ENCODE assay signal across 25 cellular contexts in the genomic region with DNA sequence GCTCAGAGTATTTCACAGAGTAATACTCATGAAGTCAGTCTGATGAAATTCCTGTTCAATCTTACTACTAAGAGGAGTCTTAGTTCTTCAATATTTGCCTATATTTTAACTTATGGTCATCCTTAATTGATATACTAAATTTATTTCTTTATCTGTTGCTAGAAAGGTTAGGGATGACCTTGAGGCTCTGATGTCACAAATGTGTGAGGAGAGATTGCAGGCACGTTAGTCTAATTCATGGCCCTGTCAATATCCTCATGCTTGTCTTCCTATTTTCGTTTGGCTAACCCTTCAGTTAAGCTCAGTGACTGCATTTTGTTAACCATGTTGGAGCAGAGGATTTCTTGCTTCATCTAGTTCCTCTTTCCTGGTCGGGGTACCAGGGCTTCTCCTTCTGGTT.
"Had no signal": no experiment of that assay in that cellular context is flagged by ENCODE, and none has a peak within 500 bp of the region (broad histone marks: within the 10 kb centered on the region; RNA-seq: fewer than 3 reads in every experiment).

No MANE protein-coding gene starts in this region.

- H3K9ac ChIP-seq: KMS-11 had no signal

- H3K4me3 ChIP-seq: K562, SJSA1, SK-N-MC had no signal

- H3K4me1 ChIP-seq: SJSA1 had no signal

- ATAC-seq: K562, T-helper 17 cell had no signal

- H3K36me3 ChIP-seq: SJSA1 had no signal

- H3K4me2 ChIP-seq: KMS-11 had no signal

- DNase-seq: Kasumi-1; MM.1S; NCI-H1092 treated with DMSO at 0.1 percent for 48 hours; NCI-H1436; NCI-H187; NCI-H2029; NCI-H2081 treated with DMSO at 0.1 percent for 48 hours; NCI-H2171; NCI-H226; NCI-H446; NCI-H510A; NCI-H524 treated with DMSO at 0.1 percent for 48 hours; NCI-H69; NCI-H774; NK-92 treated with Interleukin-12 subunit alpha and Interleukin-12 subunit beta, amount 100 ng/mL, for 24 hours; Right ventricle myocardium superior; RPMI8226; SIG-M5; T-helper 1 cell; T-helper 17 cell had no signal

- FAIRE-seq: K562, RCC 7860 had no signal

- H3K27ac ChIP-seq: KMS-11, SJSA1, SK-N-MC had no signal

- H3K27me3 ChIP-seq: SJSA1 had no signal
